ENCODE assay signal across 1 cellular context in the genomic region with DNA sequence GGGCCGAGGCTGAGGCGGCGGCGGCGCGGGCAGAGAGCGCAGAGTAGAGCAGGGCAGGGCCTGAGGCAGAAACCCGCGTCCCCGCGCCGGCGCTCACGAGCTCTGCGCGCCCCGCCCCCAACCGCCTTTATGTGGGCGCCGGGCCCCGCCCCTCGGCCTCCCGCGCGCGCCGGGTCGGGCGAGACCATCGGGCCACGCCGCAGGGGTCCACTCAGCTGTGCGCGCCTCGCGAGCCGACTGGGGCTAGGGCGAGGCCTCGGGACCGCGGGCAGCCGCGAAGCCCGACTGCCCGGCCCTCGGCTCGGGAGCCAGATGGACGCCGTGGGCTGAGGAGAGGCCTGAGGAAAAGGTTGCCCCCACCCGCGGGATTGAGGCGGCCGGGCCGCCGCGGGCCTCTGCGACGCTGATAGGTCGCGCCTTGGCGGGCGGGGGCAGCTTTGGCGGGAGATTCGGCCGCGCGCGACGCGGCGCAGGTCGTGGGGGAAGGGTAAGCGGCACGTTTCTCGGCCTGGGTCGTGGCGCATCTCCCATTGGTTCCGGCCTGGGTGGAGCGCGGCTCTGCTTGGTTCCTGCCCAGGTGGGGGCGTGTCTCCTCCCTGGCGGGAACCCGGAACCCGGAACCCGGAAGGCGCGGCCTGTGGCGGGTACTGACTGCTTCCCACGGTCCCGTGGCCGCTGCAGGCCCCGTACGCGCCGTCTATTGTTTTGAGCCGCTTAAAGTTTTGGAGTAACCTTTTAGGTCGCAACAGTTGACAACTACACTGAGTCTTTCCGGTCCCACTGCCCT.
TF ChIP-seq lines count a peak whose summit lies in the region.

A gene (minus strand): TSS at position 104 of the 787 bp plus-strand sequence. CDS start 131 bp downstream, outside the sequence.

TF ChIP-seq in K562, 482 proteins besides CTCF, POLR2A, EP300 and RAD21 (continued from another document and continues in another):
- TF ChIP-seq, protein P1, sequence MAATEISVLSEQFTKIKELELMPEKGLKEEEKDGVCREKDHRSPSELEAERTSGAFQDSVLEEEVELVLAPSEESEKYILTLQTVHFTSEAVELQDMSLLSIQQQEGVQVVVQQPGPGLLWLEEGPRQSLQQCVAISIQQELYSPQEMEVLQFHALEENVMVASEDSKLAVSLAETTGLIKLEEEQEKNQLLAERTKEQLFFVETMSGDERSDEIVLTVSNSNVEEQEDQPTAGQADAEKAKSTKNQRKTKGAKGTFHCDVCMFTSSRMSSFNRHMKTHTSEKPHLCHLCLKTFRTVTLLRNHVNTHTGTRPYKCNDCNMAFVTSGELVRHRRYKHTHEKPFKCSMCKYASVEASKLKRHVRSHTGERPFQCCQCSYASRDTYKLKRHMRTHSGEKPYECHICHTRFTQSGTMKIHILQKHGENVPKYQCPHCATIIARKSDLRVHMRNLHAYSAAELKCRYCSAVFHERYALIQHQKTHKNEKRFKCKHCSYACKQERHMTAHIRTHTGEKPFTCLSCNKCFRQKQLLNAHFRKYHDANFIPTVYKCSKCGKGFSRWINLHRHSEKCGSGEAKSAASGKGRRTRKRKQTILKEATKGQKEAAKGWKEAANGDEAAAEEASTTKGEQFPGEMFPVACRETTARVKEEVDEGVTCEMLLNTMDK (IDR thresholded peaks at IDR 0.05; ENCODE audit: borderline replicate concordance, insufficient read depth, low read depth, low read length, poor library complexity, severe bottlenecking), result no peak
- TF ChIP-seq ESRRA (IDR thresholded peaks at IDR 0.05; ENCODE audit: borderline replicate concordance, low read depth), result peak; percentile 64
- TF ChIP-seq ZFX (CRISPR knock-in tag; IDR thresholded peaks at IDR 0.05), result peak; percentile 93
- TF ChIP-seq HLTF (IDR thresholded peaks at IDR 0.05), result no peak
- no peak for TF ChIP-seq KDM1A (IDR thresholded peaks at IDR 0.05)
- TF ChIP-seq C11orf30 (IDR thresholded peaks at IDR 0.05; ENCODE audit: low read depth), result no peak; the same call in 1 of the 2 replicates
- TF ChIP-seq, protein P2, sequence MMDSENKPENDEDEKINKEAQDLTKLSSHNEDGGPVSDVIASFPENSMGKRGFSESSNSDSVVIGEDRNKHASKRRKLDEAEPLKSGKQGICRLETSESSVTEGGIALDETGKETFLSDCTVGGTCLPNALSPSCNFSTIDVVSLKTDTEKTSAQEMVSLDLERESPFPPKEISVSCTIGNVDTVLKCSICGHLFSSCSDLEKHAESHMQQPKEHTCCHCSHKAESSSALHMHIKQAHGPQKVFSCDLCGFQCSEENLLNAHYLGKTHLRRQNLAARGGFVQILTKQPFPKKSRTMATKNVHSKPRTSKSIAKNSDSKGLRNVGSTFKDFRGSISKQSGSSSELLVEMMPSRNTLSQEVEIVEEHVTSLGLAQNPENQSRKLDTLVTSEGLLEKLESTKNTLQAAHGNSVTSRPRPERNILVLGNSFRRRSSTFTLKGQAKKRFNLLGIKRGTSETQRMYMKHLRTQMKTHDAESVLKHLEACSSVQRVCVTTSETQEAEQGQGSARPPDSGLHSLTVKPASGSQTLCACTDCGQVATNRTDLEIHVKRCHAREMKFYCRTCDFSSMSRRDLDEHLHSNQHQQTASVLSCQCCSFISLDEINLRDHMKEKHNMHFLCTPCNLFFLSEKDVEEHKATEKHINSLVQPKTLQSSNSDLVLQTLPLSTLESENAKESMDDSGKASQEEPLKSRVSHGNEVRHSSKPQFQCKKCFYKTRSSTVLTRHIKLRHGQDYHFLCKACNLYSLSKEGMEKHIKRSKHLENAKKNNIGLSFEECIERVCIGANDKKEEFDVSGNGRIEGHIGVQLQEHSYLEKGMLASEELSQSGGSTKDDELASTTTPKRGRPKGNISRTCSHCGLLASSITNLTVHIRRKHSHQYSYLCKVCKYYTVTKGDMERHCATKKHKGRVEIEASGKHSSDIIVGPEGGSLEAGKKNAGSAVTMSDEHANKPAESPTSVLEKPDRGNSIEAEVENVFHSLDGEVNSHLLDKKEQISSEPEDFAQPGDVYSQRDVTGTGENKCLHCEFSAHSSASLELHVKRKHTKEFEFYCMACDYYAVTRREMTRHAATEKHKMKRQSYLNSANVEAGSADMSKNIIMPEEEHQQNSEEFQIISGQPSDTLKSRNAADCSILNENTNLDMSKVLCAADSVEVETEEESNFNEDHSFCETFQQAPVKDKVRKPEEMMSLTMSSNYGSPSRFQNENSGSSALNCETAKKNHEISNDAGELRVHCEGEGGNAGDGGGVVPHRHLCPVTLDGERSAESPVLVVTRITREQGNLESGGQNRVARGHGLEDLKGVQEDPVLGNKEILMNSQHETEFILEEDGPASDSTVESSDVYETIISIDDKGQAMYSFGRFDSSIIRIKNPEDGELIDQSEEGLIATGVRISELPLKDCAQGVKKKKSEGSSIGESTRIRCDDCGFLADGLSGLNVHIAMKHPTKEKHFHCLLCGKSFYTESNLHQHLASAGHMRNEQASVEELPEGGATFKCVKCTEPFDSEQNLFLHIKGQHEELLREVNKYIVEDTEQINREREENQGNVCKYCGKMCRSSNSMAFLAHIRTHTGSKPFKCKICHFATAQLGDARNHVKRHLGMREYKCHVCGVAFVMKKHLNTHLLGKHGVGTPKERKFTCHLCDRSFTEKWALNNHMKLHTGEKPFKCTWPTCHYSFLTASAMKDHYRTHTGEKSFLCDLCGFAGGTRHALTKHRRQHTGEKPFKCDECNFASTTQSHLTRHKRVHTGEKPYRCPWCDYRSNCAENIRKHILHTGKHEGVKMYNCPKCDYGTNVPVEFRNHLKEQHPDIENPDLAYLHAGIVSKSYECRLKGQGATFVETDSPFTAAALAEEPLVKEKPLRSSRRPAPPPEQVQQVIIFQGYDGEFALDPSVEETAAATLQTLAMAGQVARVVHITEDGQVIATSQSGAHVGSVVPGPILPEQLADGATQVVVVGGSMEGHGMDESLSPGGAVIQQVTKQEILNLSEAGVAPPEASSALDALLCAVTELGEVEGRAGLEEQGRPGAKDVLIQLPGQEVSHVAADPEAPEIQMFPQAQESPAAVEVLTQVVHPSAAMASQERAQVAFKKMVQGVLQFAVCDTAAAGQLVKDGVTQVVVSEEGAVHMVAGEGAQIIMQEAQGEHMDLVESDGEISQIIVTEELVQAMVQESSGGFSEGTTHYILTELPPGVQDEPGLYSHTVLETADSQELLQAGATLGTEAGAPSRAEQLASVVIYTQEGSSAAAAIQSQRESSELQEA (IDR thresholded peaks at IDR 0.05; ENCODE audit: low read depth), result no peak
- TF ChIP-seq, protein P3, sequence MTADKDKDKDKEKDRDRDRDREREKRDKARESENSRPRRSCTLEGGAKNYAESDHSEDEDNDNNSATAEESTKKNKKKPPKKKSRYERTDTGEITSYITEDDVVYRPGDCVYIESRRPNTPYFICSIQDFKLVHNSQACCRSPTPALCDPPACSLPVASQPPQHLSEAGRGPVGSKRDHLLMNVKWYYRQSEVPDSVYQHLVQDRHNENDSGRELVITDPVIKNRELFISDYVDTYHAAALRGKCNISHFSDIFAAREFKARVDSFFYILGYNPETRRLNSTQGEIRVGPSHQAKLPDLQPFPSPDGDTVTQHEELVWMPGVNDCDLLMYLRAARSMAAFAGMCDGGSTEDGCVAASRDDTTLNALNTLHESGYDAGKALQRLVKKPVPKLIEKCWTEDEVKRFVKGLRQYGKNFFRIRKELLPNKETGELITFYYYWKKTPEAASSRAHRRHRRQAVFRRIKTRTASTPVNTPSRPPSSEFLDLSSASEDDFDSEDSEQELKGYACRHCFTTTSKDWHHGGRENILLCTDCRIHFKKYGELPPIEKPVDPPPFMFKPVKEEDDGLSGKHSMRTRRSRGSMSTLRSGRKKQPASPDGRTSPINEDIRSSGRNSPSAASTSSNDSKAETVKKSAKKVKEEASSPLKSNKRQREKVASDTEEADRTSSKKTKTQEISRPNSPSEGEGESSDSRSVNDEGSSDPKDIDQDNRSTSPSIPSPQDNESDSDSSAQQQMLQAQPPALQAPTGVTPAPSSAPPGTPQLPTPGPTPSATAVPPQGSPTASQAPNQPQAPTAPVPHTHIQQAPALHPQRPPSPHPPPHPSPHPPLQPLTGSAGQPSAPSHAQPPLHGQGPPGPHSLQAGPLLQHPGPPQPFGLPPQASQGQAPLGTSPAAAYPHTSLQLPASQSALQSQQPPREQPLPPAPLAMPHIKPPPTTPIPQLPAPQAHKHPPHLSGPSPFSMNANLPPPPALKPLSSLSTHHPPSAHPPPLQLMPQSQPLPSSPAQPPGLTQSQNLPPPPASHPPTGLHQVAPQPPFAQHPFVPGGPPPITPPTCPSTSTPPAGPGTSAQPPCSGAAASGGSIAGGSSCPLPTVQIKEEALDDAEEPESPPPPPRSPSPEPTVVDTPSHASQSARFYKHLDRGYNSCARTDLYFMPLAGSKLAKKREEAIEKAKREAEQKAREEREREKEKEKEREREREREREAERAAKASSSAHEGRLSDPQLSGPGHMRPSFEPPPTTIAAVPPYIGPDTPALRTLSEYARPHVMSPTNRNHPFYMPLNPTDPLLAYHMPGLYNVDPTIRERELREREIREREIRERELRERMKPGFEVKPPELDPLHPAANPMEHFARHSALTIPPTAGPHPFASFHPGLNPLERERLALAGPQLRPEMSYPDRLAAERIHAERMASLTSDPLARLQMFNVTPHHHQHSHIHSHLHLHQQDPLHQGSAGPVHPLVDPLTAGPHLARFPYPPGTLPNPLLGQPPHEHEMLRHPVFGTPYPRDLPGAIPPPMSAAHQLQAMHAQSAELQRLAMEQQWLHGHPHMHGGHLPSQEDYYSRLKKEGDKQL (CRISPR knock-in tag; IDR thresholded peaks at IDR 0.05; ENCODE audit: borderline replicate concordance), result peak; percentile 65; the same call in 1 of the 2 replicates
- TF ChIP-seq, protein P4, sequence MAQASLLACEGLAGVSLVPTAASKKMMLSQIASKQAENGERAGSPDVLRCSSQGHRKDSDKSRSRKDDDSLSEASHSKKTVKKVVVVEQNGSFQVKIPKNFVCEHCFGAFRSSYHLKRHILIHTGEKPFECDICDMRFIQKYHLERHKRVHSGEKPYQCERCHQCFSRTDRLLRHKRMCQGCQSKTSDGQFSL (CRISPR knock-in tag; IDR thresholded peaks at IDR 0.05), result no peak
- TF ChIP-seq, protein P4 (tag; IDR thresholded peaks at IDR 0.05), result no peak
- TF ChIP-seq SIN3B (IDR thresholded peaks at IDR 0.05; ENCODE audit: low read depth), result peak; percentile 66
- no peak for TF ChIP-seq RBM22 (IDR thresholded peaks at IDR 0.05; ENCODE audit: low read depth, low read length, poor library complexity, severe bottlenecking)
- TF ChIP-seq RBM14 (IDR thresholded peaks at IDR 0.05; ENCODE audit: borderline replicate concordance, insufficient read depth, low read depth, low read length), result no peak
- TF ChIP-seq, protein P5, sequence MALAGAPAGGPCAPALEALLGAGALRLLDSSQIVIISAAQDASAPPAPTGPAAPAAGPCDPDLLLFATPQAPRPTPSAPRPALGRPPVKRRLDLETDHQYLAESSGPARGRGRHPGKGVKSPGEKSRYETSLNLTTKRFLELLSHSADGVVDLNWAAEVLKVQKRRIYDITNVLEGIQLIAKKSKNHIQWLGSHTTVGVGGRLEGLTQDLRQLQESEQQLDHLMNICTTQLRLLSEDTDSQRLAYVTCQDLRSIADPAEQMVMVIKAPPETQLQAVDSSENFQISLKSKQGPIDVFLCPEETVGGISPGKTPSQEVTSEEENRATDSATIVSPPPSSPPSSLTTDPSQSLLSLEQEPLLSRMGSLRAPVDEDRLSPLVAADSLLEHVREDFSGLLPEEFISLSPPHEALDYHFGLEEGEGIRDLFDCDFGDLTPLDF (CRISPR knock-in tag; IDR thresholded peaks at IDR 0.05), result peak; percentile 100
- no peak for TF ChIP-seq ZNF212 (CRISPR knock-in tag; IDR thresholded peaks at IDR 0.05)
- TF ChIP-seq, protein P6, sequence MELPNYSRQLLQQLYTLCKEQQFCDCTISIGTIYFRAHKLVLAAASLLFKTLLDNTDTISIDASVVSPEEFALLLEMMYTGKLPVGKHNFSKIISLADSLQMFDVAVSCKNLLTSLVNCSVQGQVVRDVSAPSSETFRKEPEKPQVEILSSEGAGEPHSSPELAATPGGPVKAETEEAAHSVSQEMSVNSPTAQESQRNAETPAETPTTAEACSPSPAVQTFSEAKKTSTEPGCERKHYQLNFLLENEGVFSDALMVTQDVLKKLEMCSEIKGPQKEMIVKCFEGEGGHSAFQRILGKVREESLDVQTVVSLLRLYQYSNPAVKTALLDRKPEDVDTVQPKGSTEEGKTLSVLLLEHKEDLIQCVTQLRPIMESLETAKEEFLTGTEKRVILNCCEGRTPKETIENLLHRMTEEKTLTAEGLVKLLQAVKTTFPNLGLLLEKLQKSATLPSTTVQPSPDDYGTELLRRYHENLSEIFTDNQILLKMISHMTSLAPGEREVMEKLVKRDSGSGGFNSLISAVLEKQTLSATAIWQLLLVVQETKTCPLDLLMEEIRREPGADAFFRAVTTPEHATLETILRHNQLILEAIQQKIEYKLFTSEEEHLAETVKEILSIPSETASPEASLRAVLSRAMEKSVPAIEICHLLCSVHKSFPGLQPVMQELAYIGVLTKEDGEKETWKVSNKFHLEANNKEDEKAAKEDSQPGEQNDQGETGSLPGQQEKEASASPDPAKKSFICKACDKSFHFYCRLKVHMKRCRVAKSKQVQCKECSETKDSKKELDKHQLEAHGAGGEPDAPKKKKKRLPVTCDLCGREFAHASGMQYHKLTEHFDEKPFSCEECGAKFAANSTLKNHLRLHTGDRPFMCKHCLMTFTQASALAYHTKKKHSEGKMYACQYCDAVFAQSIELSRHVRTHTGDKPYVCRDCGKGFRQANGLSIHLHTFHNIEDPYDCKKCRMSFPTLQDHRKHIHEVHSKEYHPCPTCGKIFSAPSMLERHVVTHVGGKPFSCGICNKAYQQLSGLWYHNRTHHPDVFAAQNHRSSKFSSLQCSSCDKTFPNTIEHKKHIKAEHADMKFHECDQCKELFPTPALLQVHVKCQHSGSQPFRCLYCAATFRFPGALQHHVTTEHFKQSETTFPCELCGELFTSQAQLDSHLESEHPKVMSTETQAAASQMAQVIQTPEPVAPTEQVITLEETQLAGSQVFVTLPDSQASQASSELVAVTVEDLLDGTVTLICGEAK (IDR thresholded peaks at IDR 0.05), result peak; percentile 69
- TF ChIP-seq, protein P6 (CRISPR knock-in tag; IDR thresholded peaks at IDR 0.05), result no peak
